Comparison of ENCODE assay signal across 9 cellular contexts in the genomic region with DNA sequence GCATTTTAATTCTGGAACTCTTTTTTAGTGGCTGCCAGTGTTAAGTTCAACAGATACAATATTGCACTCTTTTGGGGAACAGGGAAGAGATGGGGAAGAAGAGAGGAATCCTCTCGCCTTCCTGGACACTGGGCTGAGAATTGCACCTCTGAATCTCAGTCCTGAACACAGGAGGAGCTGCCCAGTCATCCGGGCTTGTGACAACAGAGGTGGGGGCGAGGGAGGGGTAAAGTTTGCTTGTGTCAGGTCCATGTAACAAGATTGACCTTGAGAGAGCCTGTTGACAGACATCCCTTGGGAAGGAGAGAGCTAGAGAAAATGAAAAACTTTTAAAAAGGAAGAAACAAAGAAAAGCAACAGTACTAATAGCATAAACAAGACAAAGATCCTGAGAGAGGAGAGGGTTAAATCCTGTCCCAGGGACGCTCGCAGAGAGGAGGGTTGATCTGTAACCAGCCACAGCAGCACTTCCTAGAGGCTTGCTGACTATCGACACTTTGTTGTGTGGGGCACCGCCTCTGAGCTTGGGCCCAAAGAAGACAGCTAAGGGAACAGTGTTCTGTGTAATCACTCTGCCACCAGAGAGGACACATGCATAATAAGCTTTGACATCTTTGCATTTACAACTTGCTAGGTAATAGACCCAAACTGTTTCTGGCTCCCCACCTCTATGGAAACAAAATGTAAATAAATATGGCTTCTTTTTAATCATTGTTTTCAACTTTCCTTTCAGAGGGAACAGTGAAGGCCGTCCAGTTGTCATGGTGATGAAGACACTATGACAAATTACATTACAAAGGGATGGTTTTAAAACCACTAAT.
DNase-seq lines count a peak whose midpoint lies in the region; ATAC-seq, FAIRE-seq and TF ChIP-seq lines count a peak whose summit lies in the region.
"Had no signal": no experiment of that assay in that cellular context is flagged by ENCODE, and none has a peak within 500 bp of the region (broad histone marks: within the 10 kb centered on the region; RNA-seq: fewer than 3 reads in every experiment).

No MANE protein-coding gene starts in this region.

- H3K36me3 ChIP-seq in kidney (ENCODE audit: control insufficient read depth in 1 of 2, insufficient read depth in 2 of 2, low read length in 2 of 2) (no peaks in the 10 kb centered on the region), thyroid gland (no peaks in the 10 kb centered on the region)
- H3K36me3 ChIP-seq: Peyer's patch had no signal

- no peak for TF ChIP-seq POLR2A in thyroid gland (IDR thresholded peaks at IDR 0.05)

- peak overlapping the region; percentile 12 to 56 for H3K9ac ChIP-seq in kidney (ENCODE audit: low read length in 2 of 2)

- 25 to 35% methylated on average over 8 of the region's 8 CpGs for WGBS in thyroid gland, 2 donors

- H3K9me3 ChIP-seq in kidney (ENCODE audit: control insufficient read depth in 1 of 2, low read length in 2 of 2) (no peaks in the 10 kb centered on the region), thyroid gland (no peaks in the 10 kb centered on the region)
- H3K9me3 ChIP-seq: Peyer's patch had no signal

- H3K27ac ChIP-seq in kidney (ENCODE audit: low read depth in 2 of 2, low read length in 2 of 2), result peak overlapping the region in 1 of 2 donors; percentile 18
- no peak overlapping the region for H3K27ac ChIP-seq in thyroid gland
- H3K27ac ChIP-seq: Peyer's patch had no signal

- peak overlapping the region in 1 of 2 donors; percentile 40 for H3K4me3 ChIP-seq in kidney (ENCODE audit: low read length in 2 of 2)
- no peak overlapping the region for H3K4me3 ChIP-seq in thyroid gland (replicated peaks in 1 of 3)
- H3K4me3 ChIP-seq: Peyer's patch had no signal

- ATAC-seq in HG03521 (IDR thresholded peaks at IDR 0.05; ENCODE audit: unreplicated experiment) (no peak), HG03196 (IDR thresholded peaks at IDR 0.05; ENCODE audit: unreplicated experiment) (no peak)

- H3K27me3 ChIP-seq in thyroid gland, result no peaks in the 10 kb centered on the region
- H3K27me3 ChIP-seq: Peyer's patch had no signal

- TF ChIP-seq CTCF in kidney (IDR thresholded peaks at IDR 0.05; ENCODE audit: borderline replicate concordance, extremely low read depth, insufficient read depth) (no peak), thyroid gland (IDR thresholded peaks at IDR 0.05) (no peak)

- intact Hi-C loops in kidney (cut with DNase I), result no loop called here
- intact Hi-C loops in thyroid gland (cut with DNase I), result no loop called here

- H3K4me1 ChIP-seq in kidney (ENCODE audit: control insufficient read depth in 1 of 2, insufficient read depth in 1 of 2, low read depth in 1 of 2, low read length in 2 of 2) (peaks cover 4 to 14% of the 10 kb centered on the region in 2 donors), thyroid gland (peaks cover 14 to 18% of the 10 kb centered on the region in 2 donors)
- H3K4me1 ChIP-seq: Peyer's patch had no signal

- FAIRE-seq in kidney (lab: Jason Lieb, UNC), result no peak

- DNase-seq in NCI-H2107 treated with DMSO at 0.1 percent for 48 hours (lab: John Stamatoyannopoulos, UW; ENCODE audit: unreplicated experiment) (peak; percentile 4), NCI-H2107 (lab: John Stamatoyannopoulos, UW) (no peak), astrocyte of the hippocampus (ENCODE audit: low read depth, low spot score) (peak; percentile 61), kidney (no peak), thyroid gland (peak; percentile 12 to 17), AML-193 (lab: John Stamatoyannopoulos, UW) (no peak)

Comparison
In these comparisons a context has a peak if more than half of its experiments do, and no peak if none do; other contexts are left out.
1. DNase-seq: peak in NCI-H2107 treated with DMSO at 0.1 percent for 48 hours (single experiment), astrocyte of the hippocampus (single experiment) and thyroid gland (2 of 2); none in NCI-H2107 (single experiment), kidney (single experiment) and AML-193 (0 of 2).